8 cellular contexts compared by ENCODE assay signal in the genomic region with DNA sequence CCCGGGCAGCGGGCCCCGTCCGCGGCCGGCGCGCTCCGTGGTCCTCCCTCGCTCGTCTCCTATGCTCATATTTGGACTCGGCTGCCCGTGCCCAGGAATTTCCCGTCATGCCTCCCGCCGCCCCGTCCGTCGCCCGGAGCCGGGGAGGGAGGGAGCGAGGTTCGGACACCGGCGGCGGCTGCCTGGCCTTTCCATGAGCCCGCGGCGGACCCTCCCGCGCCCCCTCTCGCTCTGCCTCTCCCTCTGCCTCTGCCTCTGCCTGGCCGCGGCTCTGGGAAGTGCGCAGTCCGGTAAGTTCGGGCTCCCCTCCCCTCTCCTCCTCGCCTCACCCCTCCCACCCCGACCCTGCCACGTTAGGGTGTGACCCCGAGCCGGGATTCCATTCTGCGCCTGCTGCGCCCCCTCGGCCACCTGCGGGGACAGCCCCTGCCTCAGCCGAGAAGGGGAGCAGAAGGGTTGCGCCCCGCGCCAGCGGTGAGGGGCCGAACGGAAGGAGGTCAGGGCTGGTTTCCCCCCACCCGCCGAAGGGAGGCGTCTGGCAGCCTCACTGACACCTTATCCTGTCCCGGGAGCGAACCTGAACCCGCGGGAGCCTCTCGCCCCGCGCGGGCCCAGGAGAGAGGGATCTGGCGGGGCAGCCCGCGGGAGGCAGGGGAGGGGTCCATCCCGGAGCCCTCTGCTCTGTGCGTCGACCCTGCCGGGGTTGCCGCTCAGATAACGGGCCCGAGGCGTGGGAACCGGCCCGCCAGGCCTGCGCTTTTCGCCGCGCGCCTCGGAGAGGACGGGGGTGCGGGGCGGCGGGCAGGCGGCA. TPM values are rescaled to one million over a fixed set of nuclear protein-coding genes. Genes with fewer than 3 reads are reported as not detected.
DNase-seq lines count a peak whose midpoint lies in the region; ATAC-seq, FAIRE-seq and TF ChIP-seq lines count a peak whose summit lies in the region.

Gene MSRB3 (plus strand): TSS at position 108 of the 811 bp plus-strand sequence. CDS start 29,897 bp downstream, outside the sequence.

- H3K9me3 Mint-ChIP-seq in nephron progenitor cell: no peaks in the 10 kb centered on the region

- DNase-seq in EH (ENCODE audit: low read depth) (peak; percentile 89), frontal cortex (ENCODE audit: low spot score in 2 of 2) (peak; percentile 76 to 77), nephron progenitor cell (peak; percentile 84), UCSD-AML1 (lab: John Stamatoyannopoulos, UW; ENCODE audit: unreplicated experiment) (no peak)
- peak; percentile 25 for DNase-seq in activated naive CD4-positive, alpha-beta T cell treated with anti-CD3 and anti-CD28 coated beads, Interleukin-2, amount 50 U/mL, for 16 hours

- no peak within 1 kb of the TSS for H3K4me3 ChIP-seq in KMS-11 (IDR thresholded peaks at IDR 0.05; ENCODE audit: insufficient read depth, low read depth, low read length)

- FAIRE-seq in frontal cortex (lab: Jason Lieb, UNC): no peak

- no peak within 1 kb of the TSS for H3K27ac Mint-ChIP-seq in nephron progenitor cell

- H3K79me2 ChIP-seq in KMS-11 (ENCODE audit: insufficient read depth, low read depth): no peaks in the 10 kb centered on the region

- no peak within 1 kb of the TSS for H3K27ac ChIP-seq in KMS-11

- no peaks in the 10 kb centered on the region; the same call in 1 of the 2 replicates for H3K27me3 ChIP-seq in KMS-11 (ENCODE audit: insufficient read depth, low read depth)

- peak within 1 kb of the TSS; percentile 87 for H2AFZ ChIP-seq in KMS-11 (ENCODE audit: low read depth)

- H3K9ac ChIP-seq in KMS-11: peak within 1 kb of the TSS; percentile 57; the same call in 1 of the 2 replicates

- peaks cover 19% of the 10 kb centered on the region for H3K4me1 Mint-ChIP-seq in nephron progenitor cell

- peaks cover 10% of the 10 kb centered on the region for H3K4me1 ChIP-seq in KMS-11 (ENCODE audit: low read depth, poor library complexity, severe bottlenecking)

- H4K20me1 ChIP-seq in KMS-11 (ENCODE audit: insufficient read depth): no peaks in the 10 kb centered on the region

- ATAC-seq in GM21515 (IDR thresholded peaks at IDR 0.05; ENCODE audit: unreplicated experiment) (peak; percentile 80), GM18519 (IDR thresholded peaks at IDR 0.05; ENCODE audit: low FRiP score, unreplicated experiment) (no peak)

- H3K27me3 Mint-ChIP-seq in nephron progenitor cell (ENCODE audit: low read depth, poor library complexity): peaks cover 11% of the 10 kb centered on the region

- H3K4me2 ChIP-seq in KMS-11: peak within 1 kb of the TSS; percentile 93

- no peaks in the 10 kb centered on the region for H3K36me3 ChIP-seq in KMS-11 (ENCODE audit: insufficient read depth)

- peak; percentile 42; the same call in 1 of the 2 replicates for TF ChIP-seq CTCF in KMS-11 (conservative IDR thresholded peaks at IDR 0.05; ENCODE audit: low read depth, low read length)
- TF ChIP-seq CTCF in nephron progenitor cell (IDR thresholded peaks at IDR 0.05): peak; percentile 10

- no peaks in the 10 kb centered on the region for H3K36me3 Mint-ChIP-seq in nephron progenitor cell (ENCODE audit: low read depth)

- peak within 1 kb of the TSS; percentile 81 for H3K4me3 Mint-ChIP-seq in nephron progenitor cell

RNA-seq across cellular contexts. Expression of gene MSRB3, which starts in this region (rescaled TPM):
- total RNA-seq in frontal cortex: 3.7 TPM
